ENCODE assay signal across 8 cellular contexts in the genomic region with DNA sequence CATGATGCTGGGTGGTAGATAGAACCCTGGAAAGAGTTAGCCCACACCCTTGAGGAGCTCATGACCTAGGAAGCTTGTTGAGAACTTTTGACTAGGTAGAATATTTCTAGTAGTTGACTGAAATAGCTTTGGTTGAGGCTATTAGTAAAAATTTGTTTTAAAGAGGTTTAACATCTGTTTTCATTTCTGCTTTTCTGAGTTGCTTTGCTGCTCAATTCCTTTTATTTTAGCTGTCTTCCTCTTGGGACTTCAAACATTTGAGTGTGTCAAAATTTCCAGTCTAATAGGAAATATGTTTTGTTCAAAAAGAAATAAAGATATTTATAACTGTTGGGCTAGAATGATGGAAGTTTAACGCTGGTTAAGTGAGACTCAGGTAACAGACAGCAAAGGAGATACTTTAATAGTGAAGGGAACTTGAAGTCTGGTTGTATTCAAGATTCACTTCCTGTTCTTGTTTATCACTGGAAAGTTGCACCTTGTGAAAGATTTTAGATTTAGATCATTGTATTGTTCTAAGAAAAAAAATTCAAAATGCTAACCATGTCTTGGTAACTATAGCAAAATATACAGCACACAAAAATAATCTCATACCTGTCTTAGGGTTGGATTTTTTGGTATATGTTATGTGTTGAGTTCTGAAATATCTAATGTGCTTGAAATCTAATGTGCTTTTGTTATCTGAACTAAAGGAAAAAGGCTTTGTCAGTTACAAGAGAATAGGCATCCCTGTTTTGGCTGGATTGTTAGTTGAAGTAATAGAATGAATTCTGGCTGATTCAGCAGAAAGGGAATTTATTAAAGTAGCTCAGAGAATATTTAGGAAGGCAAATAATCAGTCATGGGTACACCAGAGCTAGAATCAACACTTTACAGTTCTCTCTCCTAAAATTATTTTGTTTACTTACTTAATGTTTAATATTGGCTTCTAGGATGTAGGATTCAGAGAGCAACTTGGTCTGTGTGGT. TPM values are rescaled to one million over a fixed set of nuclear protein-coding genes. Genes with fewer than 3 reads are reported as not detected.
DNase-seq lines count a peak whose midpoint lies in the region; ATAC-seq and TF ChIP-seq lines count a peak whose summit lies in the region.

No MANE protein-coding gene starts in this region.

- H3K36me3 Mint-ChIP-seq in activated naive CD4-positive, alpha-beta T cell treated with anti-CD3 and anti-CD28 coated beads for 36 hours (ENCODE audit: low read depth) = peaks cover 18% of the 10 kb centered on the region
- H3K36me3 Mint-ChIP-seq in progenitor cell of endocrine pancreas (ENCODE audit: insufficient read depth) = peaks cover 7% of the 10 kb centered on the region

- H3K9ac ChIP-seq in adipocyte (ENCODE audit: low read length) = peak overlapping the region; percentile 39

- DNase-seq in activated naive CD4-positive, alpha-beta T cell treated with anti-CD3 and anti-CD28 coated beads for 36 hours = no peak
- DNase-seq in activated naive CD4-positive, alpha-beta T cell (lab: John Stamatoyannopoulos, UW) = no peak
- peak; percentile 58 for DNase-seq in adipocyte (ENCODE audit: low read depth)
- peak; percentile 60 for DNase-seq in stromal cell of bone marrow (ENCODE audit: low read depth)
- no peak for DNase-seq in progenitor cell of endocrine pancreas (ENCODE audit: low spot score, unreplicated experiment)
- DNase-seq in KG1 (lab: John Stamatoyannopoulos, UW) = no peak
- no peak for DNase-seq in omental fat pad (ENCODE audit: low spot score)

- no peaks in the 10 kb centered on the region for H3K9me3 Mint-ChIP-seq in activated naive CD4-positive, alpha-beta T cell treated with anti-CD3 and anti-CD28 coated beads for 36 hours
- no peaks in the 10 kb centered on the region for H3K9me3 Mint-ChIP-seq in progenitor cell of endocrine pancreas (ENCODE audit: low read depth)

- intact Hi-C loops in activated naive CD4-positive, alpha-beta T cell treated with anti-CD3 and anti-CD28 coated beads for 36 hours (cut with micrococcal nuclease) = loop anchor here (10.0 kb wide), 1 partner anchor 532 kb away; no protein-coding TSS in a partner anchor

- peak overlapping the region; percentile 70 for H3K27ac Mint-ChIP-seq in activated naive CD4-positive, alpha-beta T cell treated with anti-CD3 and anti-CD28 coated beads for 36 hours
- no peak overlapping the region for H3K27ac Mint-ChIP-seq in progenitor cell of endocrine pancreas

- ATAC-seq in HG03060 (IDR thresholded peaks at IDR 0.05; ENCODE audit: low read depth, unreplicated experiment) (peak; percentile 47), omental fat pad (ENCODE audit: low FRiP score) (no peak)

- H3K27me3 Mint-ChIP-seq in activated naive CD4-positive, alpha-beta T cell treated with anti-CD3 and anti-CD28 coated beads for 36 hours (ENCODE audit: low read depth) = no peaks in the 10 kb centered on the region
- no peaks in the 10 kb centered on the region for H3K27me3 Mint-ChIP-seq in progenitor cell of endocrine pancreas

- peaks cover 91% of the 10 kb centered on the region for H3K4me1 Mint-ChIP-seq in activated naive CD4-positive, alpha-beta T cell treated with anti-CD3 and anti-CD28 coated beads for 36 hours (ENCODE audit: low read depth)
- peaks cover 6% of the 10 kb centered on the region for H3K4me1 Mint-ChIP-seq in progenitor cell of endocrine pancreas (ENCODE audit: low read depth)

- no peaks in the 10 kb centered on the region for H3K9me3 ChIP-seq in adipocyte (ENCODE audit: control insufficient read depth, low read length)

- no peak for TF ChIP-seq CTCF in progenitor cell of endocrine pancreas (IDR thresholded peaks at IDR 0.05; ENCODE audit: unreplicated experiment)
- no peak for TF ChIP-seq CTCF in omental fat pad (IDR thresholded peaks at IDR 0.05)

- H3K27me3 ChIP-seq in adipocyte (replicated peaks; ENCODE audit: control insufficient read depth, insufficient read depth, low read length) = no peaks in the 10 kb centered on the region

- H3K4me3 Mint-ChIP-seq in activated naive CD4-positive, alpha-beta T cell treated with anti-CD3 and anti-CD28 coated beads for 36 hours = no peak overlapping the region
- no peak overlapping the region for H3K4me3 Mint-ChIP-seq in progenitor cell of endocrine pancreas (ENCODE audit: low read depth)

- H3K4me3 ChIP-seq in adipocyte (ENCODE audit: low read length) = peak overlapping the region; percentile 47

- CTCF ChIA-PET in activated naive CD4-positive, alpha-beta T cell treated with anti-CD3 and anti-CD28 coated beads for 36 hours (lab: Charles Lee) = interaction anchor here (0.7 to 2.1 kb wide), 5 partner anchors 10 to 154 kb away, joined by 3 to 8 read pairs (median 3); no protein-coding TSS in a partner anchor

- H3K4me1 ChIP-seq in adipocyte (ENCODE audit: control insufficient read depth, insufficient read depth, low read length) = peaks cover 68% of the 10 kb centered on the region

- no peaks in the 10 kb centered on the region for H3K36me3 ChIP-seq in adipocyte (ENCODE audit: control insufficient read depth, insufficient read depth, low read length, severe bottlenecking)

RNA-seq across cellular contexts. Expression of gene GPR18, which starts 24.4 kb away (rescaled TPM):
- total RNA-seq in activated naive CD4-positive, alpha-beta T cell treated with anti-CD3 and anti-CD28 coated beads for 36 hours = 1 to 10 TPM; 2.4 TPM
- total RNA-seq in progenitor cell of endocrine pancreas = not detected in 2 replicates
- total RNA-seq in omental fat pad = under 1 TPM in 1 of 4 donors, not detected in 3; 0.36 TPM

RNA-seq across cellular contexts. Expression of gene GPR183, which starts 24.7 kb away (rescaled TPM):
- total RNA-seq in activated naive CD4-positive, alpha-beta T cell treated with anti-CD3 and anti-CD28 coated beads for 36 hours = 10 to 100 TPM; 37.4 to 38.8 TPM
- total RNA-seq in progenitor cell of endocrine pancreas = not detected in 2 replicates
- total RNA-seq in omental fat pad = 10 to 100 TPM; 17.2 to 73.5 (median 42.7) TPM

Comparison
In these comparisons a context has a peak if more than half of its experiments do, and no peak if none do; other contexts are left out.
1. DNase-seq: peak in adipocyte (single experiment) and stromal cell of bone marrow (single experiment); none in activated naive CD4-positive, alpha-beta T cell treated with anti-CD3 and anti-CD28 coated beads for 36 hours (single experiment), activated naive CD4-positive, alpha-beta T cell (0 of 4), progenitor cell of endocrine pancreas (single experiment), KG1 (single experiment) and omental fat pad (single experiment).
2. RNA of gene GPR183, which starts 24.7 kb away (total RNA-seq): 17.2 to 73.5 TPM in omental fat pad and 37.4 to 38.8 TPM in activated naive CD4-positive, alpha-beta T cell treated with anti-CD3 and anti-CD28 coated beads for 36 hours; not detected in progenitor cell of endocrine pancreas; every median in the first group is over 10 times any median in the second.